26 cellular contexts compared by ENCODE assay signal in the genomic region with DNA sequence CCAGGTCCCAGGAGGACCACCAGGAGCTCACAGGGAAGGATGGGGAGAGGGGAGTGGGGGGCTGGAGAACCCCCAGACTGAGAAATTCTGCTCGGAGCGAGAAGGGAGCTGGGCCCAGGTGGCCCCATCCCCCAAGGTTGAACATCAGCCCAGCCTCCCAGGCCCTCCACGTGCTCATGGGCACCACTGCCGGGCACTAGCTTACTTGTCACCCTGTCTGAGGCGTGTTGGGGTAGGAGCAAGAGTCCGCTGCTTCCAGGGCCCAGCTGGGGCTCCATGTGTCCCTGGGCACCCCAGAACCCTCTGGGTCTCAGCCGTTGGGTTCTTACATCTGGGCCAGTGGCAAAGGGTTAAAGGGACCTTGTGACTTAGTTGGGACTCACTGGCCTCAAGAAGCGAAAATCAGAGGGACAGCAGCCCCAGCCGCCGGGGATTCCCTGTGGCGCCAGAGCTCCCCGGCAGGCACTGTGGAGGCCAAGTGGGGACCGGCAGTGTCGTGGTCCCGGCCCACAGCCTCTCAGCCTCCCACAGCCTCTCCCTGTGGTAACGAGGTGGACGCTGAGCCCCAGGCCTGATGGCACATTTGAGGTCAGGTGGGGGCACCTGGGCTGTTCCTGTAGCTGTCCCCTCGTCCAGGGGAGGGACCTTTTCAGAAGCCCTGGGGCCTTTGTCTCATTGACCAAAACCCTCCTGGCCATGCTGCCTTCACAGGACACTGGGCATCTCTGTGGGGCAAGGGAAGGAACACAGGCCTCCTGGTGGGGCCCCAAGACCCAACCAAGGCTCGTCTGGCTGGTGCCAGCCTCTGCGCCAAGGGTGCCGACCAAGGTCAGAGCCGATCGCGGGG. TPM values are rescaled to one million over a fixed set of nuclear protein-coding genes. Genes with fewer than 3 reads are reported as not detected.
DNase-seq lines count a peak whose midpoint lies in the region; ATAC-seq, FAIRE-seq and TF ChIP-seq lines count a peak whose summit lies in the region.
"Had no signal": no experiment of that assay in that cellular context is flagged by ENCODE, and none has a peak within 500 bp of the region (broad histone marks: within the 10 kb centered on the region; RNA-seq: fewer than 3 reads in every experiment).

No MANE protein-coding gene starts in this region.

- H3K36me3 ChIP-seq in neuronal stem cell (replicated peaks in 1 of 2; ENCODE audit: control insufficient read depth in 2 of 2, insufficient read depth in 2 of 2, low read length in 2 of 2) = peaks cover 33 to 44% of the 10 kb centered on the region in 2 donors

- H3K4ac ChIP-seq in neuronal stem cell (ENCODE audit: low read length) = no peak overlapping the region

- no peaks in the 10 kb centered on the region for H3K27me3 ChIP-seq in neuronal stem cell (ENCODE audit: control insufficient read depth in 3 of 3, insufficient read depth in 3 of 3, low read depth in 1 of 3, low read length in 3 of 3)

- no peaks in the 10 kb centered on the region for H3K9me3 Mint-ChIP-seq in activated naive CD8-positive, alpha-beta T cell treated with anti-CD3 and anti-CD28 coated beads, Interleukin-2, amount 50 U/mL, for 24 hours
- H3K9me3 Mint-ChIP-seq in activated naive CD8-positive, alpha-beta T cell treated with anti-CD3 and anti-CD28 coated beads for 36 hours = no peaks in the 10 kb centered on the region
- H3K9me3 Mint-ChIP-seq in chondrocyte (ENCODE audit: low read depth) = no peaks in the 10 kb centered on the region
- H3K9me3 Mint-ChIP-seq: CD4-positive, alpha-beta T cell had no signal

- H2AFZ ChIP-seq in neuronal stem cell (ENCODE audit: low read length) = no peak overlapping the region

- H3K4me1 Mint-ChIP-seq in activated naive CD8-positive, alpha-beta T cell treated with anti-CD3 and anti-CD28 coated beads, Interleukin-2, amount 50 U/mL, for 24 hours = no peaks in the 10 kb centered on the region
- H3K4me1 Mint-ChIP-seq in activated naive CD8-positive, alpha-beta T cell treated with anti-CD3 and anti-CD28 coated beads for 36 hours = no peaks in the 10 kb centered on the region
- H3K4me1 Mint-ChIP-seq in chondrocyte (ENCODE audit: low read depth) = no peaks in the 10 kb centered on the region

- POLR2A ChIA-PET in A549 (lab: Yijun Ruan, JAX) = interaction anchor here (0.7 kb wide), 1 partner anchor 7 kb away, joined by 3 read pairs; no protein-coding TSS in a partner anchor

- H2BK5ac ChIP-seq in neuronal stem cell (ENCODE audit: low read length) = no peak overlapping the region

- no peak for TF ChIP-seq POLR2A in A549 (IDR thresholded peaks at IDR 0.05; ENCODE audit: low read length)

- no peaks in the 10 kb centered on the region for H3K4me1 ChIP-seq in A549
- no peaks in the 10 kb centered on the region for H3K4me1 ChIP-seq in neuronal stem cell (ENCODE audit: control insufficient read depth in 2 of 2, insufficient read depth in 1 of 2, low read depth in 1 of 2, low read length in 2 of 2)

- peak overlapping the region; percentile 44 for H3K9ac ChIP-seq in neuronal stem cell (ENCODE audit: low read depth, low read length, poor library complexity)
- H3K9ac ChIP-seq: KMS-11 had no signal

- TF ChIP-seq RAD21 in A549 (conservative IDR thresholded peaks at IDR 0.05 in 1 of 2, IDR thresholded peaks at IDR 0.05 in 1 of 2) = no peak

- H3K27me3 Mint-ChIP-seq in activated naive CD8-positive, alpha-beta T cell treated with anti-CD3 and anti-CD28 coated beads, Interleukin-2, amount 50 U/mL, for 24 hours = no peaks in the 10 kb centered on the region
- H3K27me3 Mint-ChIP-seq in activated naive CD8-positive, alpha-beta T cell treated with anti-CD3 and anti-CD28 coated beads for 36 hours = no peaks in the 10 kb centered on the region
- H3K27me3 Mint-ChIP-seq in chondrocyte (ENCODE audit: low read depth) = no peaks in the 10 kb centered on the region
- H3K27me3 Mint-ChIP-seq: CD4-positive, alpha-beta T cell had no signal

- H3K23ac ChIP-seq in neuronal stem cell (ENCODE audit: low read depth, low read length, poor library complexity) = peak overlapping the region; percentile 65

- no peak overlapping the region for H2BK120ac ChIP-seq in neuronal stem cell (ENCODE audit: low read depth, low read length)

- peaks cover 3% of the 10 kb centered on the region for H3K79me1 ChIP-seq in neuronal stem cell (ENCODE audit: low read depth, low read length)

- H3K4me2 ChIP-seq in A549 (no peak overlapping the region), neuronal stem cell (ENCODE audit: insufficient read depth, low read length, poor library complexity, severe bottlenecking) (no peak overlapping the region)
- H3K4me2 ChIP-seq: KMS-11 had no signal

- H2AK5ac ChIP-seq in neuronal stem cell (ENCODE audit: low read depth, low read length) = no peak overlapping the region

- peak overlapping the region; percentile 37 for H2BK15ac ChIP-seq in neuronal stem cell (ENCODE audit: low read length)

- H4K91ac ChIP-seq in neuronal stem cell (ENCODE audit: low read depth, low read length, poor library complexity) = no peak overlapping the region

- peak overlapping the region; percentile 17 for H3K18ac ChIP-seq in neuronal stem cell (ENCODE audit: low read length)

- H3K4me3 Mint-ChIP-seq in activated naive CD8-positive, alpha-beta T cell treated with anti-CD3 and anti-CD28 coated beads, Interleukin-2, amount 50 U/mL, for 24 hours = no peak overlapping the region
- H3K4me3 Mint-ChIP-seq in activated naive CD8-positive, alpha-beta T cell treated with anti-CD3 and anti-CD28 coated beads for 36 hours = no peak overlapping the region
- H3K4me3 Mint-ChIP-seq in chondrocyte (ENCODE audit: unreplicated experiment) = no peak overlapping the region
- H3K4me3 Mint-ChIP-seq: CD4-positive, alpha-beta T cell had no signal

- CTCF ChIA-PET in A549 (lab: Yijun Ruan, JAX) = interaction anchor here (1.8 kb wide), 1 partner anchor 29 kb away, joined by 5 read pairs; no protein-coding TSS in a partner anchor

- FAIRE-seq in A549 (lab: Jason Lieb, UNC) = no peak
- FAIRE-seq: H54 had no signal

- no peaks in the 10 kb centered on the region for H3K9me3 ChIP-seq in A549
- H3K9me3 ChIP-seq in neuronal stem cell (replicated peaks in 1 of 2; ENCODE audit: control insufficient read depth in 2 of 2, insufficient read depth in 1 of 2, low read depth in 1 of 2, low read length in 2 of 2) = no peaks in the 10 kb centered on the region

- H4K8ac ChIP-seq in neuronal stem cell (ENCODE audit: low read depth, low read length) = no peak overlapping the region

- no peak overlapping the region for H3K4me3 ChIP-seq in A549
- no peak overlapping the region for H3K4me3 ChIP-seq in neuronal stem cell (ENCODE audit: low read length in 2 of 2)

- DNase-seq in activated naive CD8-positive, alpha-beta T cell treated with anti-CD3 and anti-CD28 coated beads, Interleukin-2, amount 50 U/mL, for 24 hours = no peak
- DNase-seq in activated naive CD8-positive, alpha-beta T cell treated with anti-CD3 and anti-CD28 coated beads for 36 hours = no peak
- no peak for DNase-seq in A549 (ENCODE audit: low read depth in 1 of 2, low spot score in 1 of 2)
- DNase-seq in chondrocyte (ENCODE audit: low spot score) = peak; percentile 76
- no peak for DNase-seq in neuronal stem cell (ENCODE audit: low spot score)
- no peak for DNase-seq in 8988T
- DNase-seq in NCI-H146 treated with DMSO at 0.1 percent for 48 hours (lab: John Stamatoyannopoulos, UW; ENCODE audit: unreplicated experiment) = no peak
- no peak for DNase-seq in COLO668 (lab: John Stamatoyannopoulos, UW; ENCODE audit: unreplicated experiment)
- DNase-seq: CD4-positive, alpha-beta T cell; COR-L47; DMS53; IMR-90; MM.1S; NCI-H1694; NCI-H2029 treated with DMSO at 0.1 percent for 48 hours; NCI-H226; NCI-H524; NCI-H748 treated with DMSO at 0.1 percent for 48 hours; NK-92 treated with Interleukin-12 subunit alpha and Interleukin-12 subunit beta, amount 100 ng/mL, for 24 hours; PC-3; SHP77 had no signal

- WGBS in A549 (ENCODE audit: missing lambda C conversion rate) = 93% methylated on average over 21 of the region's 24 CpGs
- WGBS in neuronal stem cell (ENCODE audit: extremely low coverage in 2 of 2, insufficient read length in 2 of 2, insufficient replicate concordance in 1 of 2), 2 donors = no CpG with 5 or more reads among the region's 24 CpGs

- no peak overlapping the region for H3K14ac ChIP-seq in neuronal stem cell (ENCODE audit: low read length)

- peak; percentile 11 for ATAC-seq in activated naive CD8-positive, alpha-beta T cell treated with anti-CD3 and anti-CD28 coated beads, Interleukin-2, amount 50 U/mL, for 24 hours
- 0 out of 6 replicates have a peak, but pooled peaks have one; percentile 7 to 18 for ATAC-seq in A549
- ATAC-seq: PC-3 had no signal

- peaks cover 9% of the 10 kb centered on the region for H3K36me3 Mint-ChIP-seq in activated naive CD8-positive, alpha-beta T cell treated with anti-CD3 and anti-CD28 coated beads, Interleukin-2, amount 50 U/mL, for 24 hours (ENCODE audit: low read depth)
- peaks cover 10% of the 10 kb centered on the region for H3K36me3 Mint-ChIP-seq in activated naive CD8-positive, alpha-beta T cell treated with anti-CD3 and anti-CD28 coated beads for 36 hours
- peaks cover 16% of the 10 kb centered on the region for H3K36me3 Mint-ChIP-seq in chondrocyte (ENCODE audit: low read depth)

- TF ChIP-seq EP300 in A549 (IDR thresholded peaks at IDR 0.05) = no peak

- H3K27ac ChIP-seq in A549 = no peak overlapping the region
- no peak overlapping the region for H3K27ac ChIP-seq in neuronal stem cell (replicated peaks; ENCODE audit: low read length)
- H3K27ac ChIP-seq: 22Rv1, KMS-11 had no signal

- H3K27ac Mint-ChIP-seq in activated naive CD8-positive, alpha-beta T cell treated with anti-CD3 and anti-CD28 coated beads, Interleukin-2, amount 50 U/mL, for 24 hours = no peak overlapping the region
- no peak overlapping the region for H3K27ac Mint-ChIP-seq in activated naive CD8-positive, alpha-beta T cell treated with anti-CD3 and anti-CD28 coated beads for 36 hours
- H3K27ac Mint-ChIP-seq in chondrocyte (ENCODE audit: unreplicated experiment) = no peak overlapping the region
- H3K27ac Mint-ChIP-seq: CD4-positive, alpha-beta T cell had no signal

- no peak for TF ChIP-seq CTCF in A549 (IDR thresholded peaks at IDR 0.05)
- no peak for TF ChIP-seq CTCF in chondrocyte (IDR thresholded peaks at IDR 0.05)

- peak overlapping the region; percentile 58 for H2BK12ac ChIP-seq in neuronal stem cell (ENCODE audit: low read length)

RNA-seq across cellular contexts. Expression of gene CDH15, which starts 33.7 kb away (rescaled TPM):
- total RNA-seq in activated naive CD8-positive, alpha-beta T cell treated with anti-CD3 and anti-CD28 coated beads for 36 hours = not detected
- polyA plus RNA-seq in A549 (2011; rRNA removed) (0.05 TPM in 1 of 2 replicates, not detected in the other), A549 (2017; fragmentation: RNase III; extraction: RNeasy Plus Mini Kit Qiagen cat#74134 plus additional on column Dnase treatment) (0.03 to 0.09 TPM (median 0.08 TPM) in 3 replicates)
- polyA plus RNA-seq in A549 (2012; cell fraction: cytosol; rRNA removed) = 0.03 TPM in 2 replicates
- polyA plus RNA-seq in A549 (2012; cell fraction: nucleus; rRNA removed) = 0.11 and 0.12 TPM in 2 replicates
- polyA minus RNA-seq in A549 (2011; rRNA and poly(A)+ RNA removed) = not detected in 2 replicates
- 0.20 to 0.23 TPM in 2 of 3 replicates, not detected in the other for total RNA-seq in chondrocyte
- polyA plus RNA-seq in neuronal stem cell (2013, experiment 1 of 2) = 0.03 TPM
- 0.03 TPM for polyA plus RNA-seq in neuronal stem cell (2013, experiment 2 of 2)
- total RNA-seq: CD4-positive, alpha-beta T cell; Daoy; SK-MEL-5 had no signal

RNA-seq across cellular contexts. Expression of gene ACSF3, which starts 44.2 kb away (rescaled TPM):
- 10 to 100 TPM; 32.1 to 38.4 TPM for total RNA-seq in activated naive CD8-positive, alpha-beta T cell treated with anti-CD3 and anti-CD28 coated beads for 36 hours
- polyA plus RNA-seq in A549 (2011; rRNA removed) = 9.8 and 11.5 TPM in 2 replicates
- 19.1 and 23.9 TPM in 2 replicates for polyA plus RNA-seq in A549 (2012; cell fraction: cytosol; rRNA removed)
- polyA plus RNA-seq in A549 (2012; cell fraction: nucleus; rRNA removed) = 26.8 and 31.5 TPM in 2 replicates
- 13.1 to 13.2 TPM (median 13.2 TPM) in 3 replicates for polyA plus RNA-seq in A549 (2017; fragmentation: RNase III; extraction: RNeasy Plus Mini Kit Qiagen cat#74134 plus additional on column Dnase treatment)
- 21.0 and 25.9 TPM in 2 replicates for polyA minus RNA-seq in A549 (2011; rRNA and poly(A)+ RNA removed)
- 19.5 to 24.4 TPM (median 20.8 TPM) in 3 replicates for total RNA-seq in chondrocyte
- 8.9 TPM for polyA plus RNA-seq in neuronal stem cell (2013, experiment 1 of 2)
- polyA plus RNA-seq in neuronal stem cell (2013, experiment 2 of 2) = 9.7 TPM
